19 cellular contexts compared by ENCODE assay signal in the genomic region with DNA sequence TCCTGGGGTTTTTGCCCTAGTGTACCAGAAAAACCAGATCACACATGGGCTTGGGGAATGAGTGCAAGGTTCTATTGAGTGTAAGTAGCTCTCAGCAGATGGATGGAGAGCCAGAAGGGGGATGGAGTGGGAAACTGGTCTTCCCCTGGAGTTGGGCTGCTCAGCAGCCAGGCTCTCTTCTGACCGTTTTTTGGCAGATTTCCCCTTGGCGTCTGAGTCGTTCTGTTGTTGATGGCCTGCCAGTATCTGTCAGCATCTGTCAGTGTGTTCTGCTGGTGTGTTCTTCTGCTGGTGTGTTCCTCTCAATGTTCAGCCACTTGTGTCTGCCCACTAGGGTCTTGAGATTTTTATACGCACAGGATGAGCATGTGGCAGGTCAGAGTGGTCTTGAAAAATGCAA.
DNase-seq lines count a peak whose midpoint lies in the region; ATAC-seq and TF ChIP-seq lines count a peak whose summit lies in the region.
"Had no signal": no experiment of that assay in that cellular context is flagged by ENCODE, and none has a peak within 500 bp of the region (broad histone marks: within the 10 kb centered on the region; RNA-seq: fewer than 3 reads in every experiment).

No MANE protein-coding gene starts in this region.

- H3K36me3 ChIP-seq in heart right ventricle: no peaks in the 10 kb centered on the region
- H3K36me3 ChIP-seq in osteoblast (ENCODE audit: insufficient read depth, low read length): no peaks in the 10 kb centered on the region
- H3K36me3 ChIP-seq: BE2C, SJCRH30 had no signal

- H2AFZ ChIP-seq in osteoblast (ENCODE audit: low read length): no peak overlapping the region

- TF ChIP-seq CTCF in heart right ventricle (IDR thresholded peaks at IDR 0.05) (no peak), osteoblast (IDR thresholded peaks at IDR 0.05; ENCODE audit: extremely low read depth, low read depth, low read length) (no peak)

- H3K27ac ChIP-seq in heart right ventricle: no peak overlapping the region
- H3K27ac ChIP-seq in osteoblast (ENCODE audit: low read depth, low read length): no peak overlapping the region
- H3K27ac ChIP-seq: A549, SJCRH30 had no signal

- H3K27me3 ChIP-seq in heart right ventricle: no peaks in the 10 kb centered on the region
- H3K27me3 ChIP-seq in osteoblast (ENCODE audit: insufficient read depth, low read length): no peaks in the 10 kb centered on the region
- H3K27me3 ChIP-seq: BE2C, SJCRH30 had no signal

- H3K9me3 ChIP-seq in heart right ventricle (no peaks in the 10 kb centered on the region), osteoblast (ENCODE audit: low read depth, low read length) (no peaks in the 10 kb centered on the region)
- H3K9me3 ChIP-seq: A549, BE2C, SJCRH30 had no signal

- H3K4me3 ChIP-seq in heart right ventricle (no peak overlapping the region), osteoblast (ENCODE audit: insufficient read depth, low read length) (no peak overlapping the region)
- H3K4me3 ChIP-seq: A549, SJCRH30 had no signal

- intact Hi-C loops in heart right ventricle (cut with DNase I): no loop called here

- H4K20me1 ChIP-seq in osteoblast (ENCODE audit: insufficient read depth, low read length): no peaks in the 10 kb centered on the region

- H3K4me2 ChIP-seq in osteoblast (ENCODE audit: insufficient read depth, low read length): no peak overlapping the region
- H3K4me2 ChIP-seq: A549 had no signal

- peak in 7 of 8 donors; percentile 52 to 93 (median 79) for ATAC-seq in heart right ventricle
- ATAC-seq in GM18505 (IDR thresholded peaks at IDR 0.05; ENCODE audit: unreplicated experiment): no peak
- ATAC-seq: A549, T-cell had no signal

- no peak for TF ChIP-seq POLR2A in GM18505 (IDR thresholded peaks at IDR 0.05; ENCODE audit: borderline replicate concordance, extremely low read depth, insufficient read depth, insufficient read length)

- 23 to 26% methylated on average over 4 of the region's 4 CpGs for WGBS in heart right ventricle, 2 donors

- H3K4me1 ChIP-seq in heart right ventricle: peaks cover 0 to 11% (median 0%) of the 10 kb centered on the region in 9 donors
- no peaks in the 10 kb centered on the region for H3K4me1 ChIP-seq in osteoblast (ENCODE audit: insufficient read depth, low read length)
- H3K4me1 ChIP-seq: BE2C, SJCRH30 had no signal

- H3K79me2 ChIP-seq in osteoblast (ENCODE audit: insufficient read depth, low read length): no peaks in the 10 kb centered on the region

- peak; percentile 33 for DNase-seq in Ammon's horn (ENCODE audit: low spot score)
- DNase-seq in NCI-H1092 treated with DMSO at 0.1 percent for 48 hours (lab: John Stamatoyannopoulos, UW): peak; percentile 2
- DNase-seq in heart right ventricle: peak; percentile 22 to 42
- peak; percentile 15 for DNase-seq in osteoblast (ENCODE audit: insufficient read length, low spot score, missing footprints)
- no peak for DNase-seq in NCI-H2029 (lab: John Stamatoyannopoulos, UW)
- DNase-seq in inferior parietal cortex (ENCODE audit: extremely low spot score): no peak
- DNase-seq: BE2C; DMS53; GDM1; Karpas-422; NCI-H1417 treated with DMSO at 0.1 percent for 48 hours; NCI-H2081 treated with DMSO at 0.1 percent for 48 hours; NCI-H2171 treated with DMSO at 0.1 percent for 48 hours; NCI-H69; NK-92 treated with Interleukin-12 subunit alpha and Interleukin-12 subunit beta, amount 100 ng/mL, for 24 hours; SJCRH30; T-cell had no signal

Comparison
In these comparisons a context has a peak if more than half of its experiments do, and no peak if none do; other contexts are left out.
1. DNase-seq: peak in Ammon's horn (single experiment), NCI-H1092 treated with DMSO at 0.1 percent for 48 hours (single experiment), heart right ventricle (2 of 2) and osteoblast (single experiment); none in NCI-H2029 (single experiment) and inferior parietal cortex (single experiment).